Comparison of ENCODE assay signal across 10 cellular contexts in the genomic region with DNA sequence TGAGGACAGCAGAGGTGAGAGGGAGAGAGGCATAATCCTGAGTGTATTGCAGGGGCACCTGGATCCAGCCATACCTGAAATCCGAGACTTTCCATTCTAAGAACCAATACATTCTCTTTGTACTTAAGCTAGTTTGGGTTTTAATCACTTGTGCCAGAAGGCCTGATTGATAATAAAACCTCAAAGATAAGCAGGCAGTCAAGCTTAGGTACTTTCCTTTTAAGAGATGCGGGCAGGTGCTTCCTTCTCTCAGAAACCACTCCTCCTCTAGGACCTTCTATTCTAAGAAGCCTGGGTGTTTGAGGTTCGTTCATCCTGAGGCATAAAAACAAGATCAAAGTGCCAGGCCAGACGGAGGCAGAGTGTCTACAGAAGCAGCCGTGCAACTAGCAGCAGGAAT. TPM values are rescaled to one million over a fixed set of nuclear protein-coding genes. Genes with fewer than 3 reads are reported as not detected.
DNase-seq lines count a peak whose midpoint lies in the region; ATAC-seq and TF ChIP-seq lines count a peak whose summit lies in the region.
"Had no signal": no experiment of that assay in that cellular context is flagged by ENCODE, and none has a peak within 500 bp of the region (broad histone marks: within the 10 kb centered on the region; RNA-seq: fewer than 3 reads in every experiment).

No MANE protein-coding gene starts in this region.

- TF ChIP-seq CTCF in GM20000 (IDR thresholded peaks at IDR 0.05; ENCODE audit: extremely low read depth, missing control alignments) (no peak), SU-DHL-6 (IDR thresholded peaks at IDR 0.05; ENCODE audit: insufficient read depth, low read length, poor library complexity, severe bottlenecking) (no peak)

- peak; percentile 40 for DNase-seq in GM20000 (ENCODE audit: low spot score)
- DNase-seq in activated naive CD4-positive, alpha-beta T cell treated with anti-CD3 and anti-CD28 coated beads, Interleukin-2, amount 50 U/mL, for 72 hours (ENCODE audit: low spot score in 2 of 2): peak; percentile 50 to 55
- DNase-seq in stimulated activated CD4-positive, alpha-beta T cell treated with anti-CD3 and anti-CD28 coated beads, TNF-alpha, amount 100 ng/mL, for 1 hour (ENCODE audit: low read depth in 3 of 3, low spot score in 1 of 3): peak in 2 of 3 donors; percentile 16 to 40
- no peak for DNase-seq in NCI-H69 (lab: John Stamatoyannopoulos, UW)
- no peak for DNase-seq in NOMO-1 treated with DMSO at 0.1 percent for 48 hours (lab: John Stamatoyannopoulos, UW; ENCODE audit: unreplicated experiment)
- DNase-seq in middle frontal gyrus (ENCODE audit: extremely low spot score, low spot score): no peak
- no peak for DNase-seq in iPS-NIHi11 (ENCODE audit: low spot score)
- DNase-seq: cortex of kidney, NCI-H2171 treated with DMSO at 0.1 percent for 48 hours had no signal

- peak; percentile 64 to 77 for ATAC-seq in activated naive CD4-positive, alpha-beta T cell treated with anti-CD3 and anti-CD28 coated beads, Interleukin-2, amount 50 U/mL, for 72 hours

- no peaks in the 10 kb centered on the region for H3K27me3 ChIP-seq in SU-DHL-6 (ENCODE audit: low read length)

- no peak overlapping the region for H2AFZ ChIP-seq in SU-DHL-6 (ENCODE audit: low read depth, low read length, severe bottlenecking)

- no peaks in the 10 kb centered on the region for H3K9me2 ChIP-seq in SU-DHL-6 (replicated peaks; ENCODE audit: insufficient read depth, low read length)

- H3K79me2 ChIP-seq in SU-DHL-6 (ENCODE audit: insufficient read depth, low read length): no peaks in the 10 kb centered on the region

- H3K4me3 ChIP-seq in SU-DHL-6 (ENCODE audit: insufficient read depth, low read length, poor library complexity, severe bottlenecking): peak overlapping the region; percentile 32

- H3K9ac ChIP-seq in SU-DHL-6 (ENCODE audit: low read length): peak overlapping the region; percentile 47

- no peaks in the 10 kb centered on the region for H3K36me3 ChIP-seq in SU-DHL-6 (ENCODE audit: low read length)

- H3K27ac ChIP-seq in SU-DHL-6 (ENCODE audit: low read depth, low read length): peak overlapping the region; percentile 91

- H3K9me3 ChIP-seq in SU-DHL-6 (ENCODE audit: insufficient read depth, low read length): no peaks in the 10 kb centered on the region

- H3K27ac Mint-ChIP-seq in activated naive CD4-positive, alpha-beta T cell treated with anti-CD3 and anti-CD28 coated beads, Interleukin-2, amount 50 U/mL, for 72 hours: peak overlapping the region; percentile 91 to 94

- peaks cover 43% of the 10 kb centered on the region for H3F3A ChIP-seq in SU-DHL-6 (ENCODE audit: insufficient read depth)

- H3K9me3 Mint-ChIP-seq in activated naive CD4-positive, alpha-beta T cell treated with anti-CD3 and anti-CD28 coated beads, Interleukin-2, amount 50 U/mL, for 72 hours: peaks cover 0 to 7% of the 10 kb centered on the region in 2 donors

- H3K4me2 ChIP-seq in SU-DHL-6 (ENCODE audit: low read depth, low read length, poor library complexity, severe bottlenecking): peak overlapping the region; percentile 76

- no peaks in the 10 kb centered on the region for H4K20me1 ChIP-seq in SU-DHL-6 (ENCODE audit: low read depth, low read length)

- H3K36me3 Mint-ChIP-seq in activated naive CD4-positive, alpha-beta T cell treated with anti-CD3 and anti-CD28 coated beads, Interleukin-2, amount 50 U/mL, for 72 hours: peaks cover 0 to 13% of the 10 kb centered on the region in 2 donors

RNA-seq across cellular contexts. Expression of gene FAM187B, which starts 22.2 kb away (rescaled TPM):
- total RNA-seq in activated naive CD4-positive, alpha-beta T cell treated with anti-CD3 and anti-CD28 coated beads, Interleukin-2, amount 50 U/mL, for 72 hours: not detected

RNA-seq across cellular contexts. Expression of gene LSR, which starts 42.4 kb away (rescaled TPM):
- 10 to 100 TPM; 10.3 to 41.0 TPM for total RNA-seq in activated naive CD4-positive, alpha-beta T cell treated with anti-CD3 and anti-CD28 coated beads, Interleukin-2, amount 50 U/mL, for 72 hours

RNA-seq across cellular contexts. Expression of gene FXYD5, which starts 51.8 kb away (rescaled TPM):
- 100 to 1,000 TPM; 279 to 283 TPM for total RNA-seq in activated naive CD4-positive, alpha-beta T cell treated with anti-CD3 and anti-CD28 coated beads, Interleukin-2, amount 50 U/mL, for 72 hours

Comparison
In these comparisons a context has a peak if more than half of its experiments do, and no peak if none do; other contexts are left out.
1. DNase-seq: peak in GM20000 (single experiment), activated naive CD4-positive, alpha-beta T cell treated with anti-CD3 and anti-CD28 coated beads, Interleukin-2, amount 50 U/mL, for 72 hours (2 of 2) and stimulated activated CD4-positive, alpha-beta T cell treated with anti-CD3 and anti-CD28 coated beads, TNF-alpha, amount 100 ng/mL, for 1 hour (2 of 3); none in NCI-H69 (single experiment), NOMO-1 treated with DMSO at 0.1 percent for 48 hours (single experiment), middle frontal gyrus (single experiment) and iPS-NIHi11 (single experiment).